Comparison of ENCODE assay signal across 12 cellular contexts in the genomic region with DNA sequence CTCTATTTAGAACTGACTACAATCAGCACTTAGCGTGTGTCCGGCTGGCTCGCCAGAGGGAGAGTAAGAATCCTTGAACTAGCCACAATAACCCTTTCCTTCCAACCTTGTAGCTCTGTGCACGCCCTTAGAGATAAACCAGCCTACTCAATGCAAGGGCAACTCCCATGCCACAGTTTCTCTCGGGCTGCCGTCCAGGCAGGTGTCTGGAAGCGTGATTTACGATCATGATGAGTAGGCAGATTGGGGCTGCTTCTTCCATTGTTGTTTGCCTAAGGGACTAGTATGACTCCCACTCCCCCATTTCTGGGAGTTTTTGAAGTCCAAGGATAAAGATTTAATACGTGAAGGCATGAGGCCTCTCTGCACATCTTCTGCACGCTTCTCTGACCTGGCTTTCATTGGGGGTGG.
A peak's percentile ranks its signal among the peaks of the same experiment; 100 is the strongest.
DNase-seq lines count a peak whose midpoint lies in the region; TF ChIP-seq lines count a peak whose summit lies in the region.
"Had no signal": no experiment of that assay in that cellular context is flagged by ENCODE, and none has a peak within 500 bp of the region (broad histone marks: within the 10 kb centered on the region; RNA-seq: fewer than 3 reads in every experiment).

No MANE protein-coding gene starts in this region.

- no peak overlapping the region for H4K8ac ChIP-seq in neuronal stem cell (ENCODE audit: low read depth, low read length)

- CTCF ChIA-PET in HEK293 (lab: Yijun Ruan, JAX), result interaction anchor here (0.6 to 3.0 kb wide), 3 partner anchors 9 to 121 kb away, joined by 3 to 17 read pairs (median 4); no protein-coding TSS in a partner anchor
- CTCF ChIA-PET in activated CD4-positive, alpha-beta T cell treated with anti-CD3 and anti-CD28 coated beads, Interleukin-2, amount 10 ng/mL, durations not matched to agents 7 days and 5 days (lab: Charles Lee), result no interaction called here

- no peak overlapping the region for H3K18ac ChIP-seq in neuronal stem cell (ENCODE audit: low read length)

- POLR2A ChIA-PET in HEK293 (lab: Yijun Ruan, JAX), result no interaction called here
- POLR2A ChIA-PET in activated CD4-positive, alpha-beta T cell treated with anti-CD3 and anti-CD28 coated beads, Interleukin-2, amount 10 ng/mL, durations not matched to agents 7 days and 5 days (lab: Charles Lee), result no interaction called here

- no peaks in the 10 kb centered on the region for H3K4me1 Mint-ChIP-seq in activated CD4-positive, alpha-beta T cell treated with anti-CD3 and anti-CD28 coated beads, Interleukin-2, amount 10 ng/mL, durations not matched to agents 7 days and 5 days
- H3K4me1 Mint-ChIP-seq: activated naive CD4-positive, alpha-beta T cell treated with anti-CD3 and anti-CD28 coated beads, Interleukin-2, amount 10 ng/mL, durations not matched to agents 7 days and 5 days had no signal

- no peak overlapping the region for H3K4me2 ChIP-seq in neuronal stem cell (ENCODE audit: insufficient read depth, low read length, poor library complexity, severe bottlenecking)

- H3K27me3 ChIP-seq in neuronal stem cell (ENCODE audit: control insufficient read depth in 3 of 3, insufficient read depth in 3 of 3, low read depth in 1 of 3, low read length in 3 of 3), result no peaks in the 10 kb centered on the region
- H3K27me3 ChIP-seq: esophagus muscularis mucosa had no signal

- no peak overlapping the region for H3K27ac Mint-ChIP-seq in activated CD4-positive, alpha-beta T cell treated with anti-CD3 and anti-CD28 coated beads, Interleukin-2, amount 10 ng/mL, durations not matched to agents 7 days and 5 days
- H3K27ac Mint-ChIP-seq: activated CD4-positive, alpha-beta memory T cell treated with anti-CD3 and anti-CD28 coated beads for 36 hours; activated naive CD4-positive, alpha-beta T cell treated with anti-CD3 and anti-CD28 coated beads, Interleukin-2, amount 10 ng/mL, durations not matched to agents 7 days and 5 days had no signal

- H3K4ac ChIP-seq in neuronal stem cell (ENCODE audit: low read length), result no peak overlapping the region

- no peaks in the 10 kb centered on the region for H3K9me3 Mint-ChIP-seq in activated CD4-positive, alpha-beta T cell treated with anti-CD3 and anti-CD28 coated beads, Interleukin-2, amount 10 ng/mL, durations not matched to agents 7 days and 5 days
- H3K9me3 Mint-ChIP-seq: activated CD4-positive, alpha-beta memory T cell treated with anti-CD3 and anti-CD28 coated beads for 36 hours had no signal

- no peak overlapping the region for H2BK12ac ChIP-seq in neuronal stem cell (ENCODE audit: low read length)

- H3K4me3 ChIP-seq in HEK293 (ENCODE audit: low read depth, low read length) (no peak overlapping the region), neuronal stem cell (ENCODE audit: low read length in 2 of 2) (no peak overlapping the region)
- H3K4me3 ChIP-seq: esophagus muscularis mucosa had no signal

- H2BK120ac ChIP-seq in neuronal stem cell (ENCODE audit: low read depth, low read length), result no peak overlapping the region

- DNase-seq in NCI-H510A treated with DMSO at 0.1 percent for 48 hours (lab: John Stamatoyannopoulos, UW) (peak; percentile 68), dermis blood vessel endothelial cell (peak; percentile 24), neuronal stem cell (ENCODE audit: low spot score) (no peak), NCI-H2107 treated with DMSO at 0.1 percent for 48 hours (lab: John Stamatoyannopoulos, UW; ENCODE audit: unreplicated experiment) (no peak), AG20443 (ENCODE audit: low spot score) (no peak)
- no peak for DNase-seq in activated CD4-positive, alpha-beta T cell treated with anti-CD3 and anti-CD28 coated beads, Interleukin-2, amount 10 ng/mL, durations not matched to agents 7 days and 5 days
- DNase-seq: activated CD4-positive, alpha-beta memory T cell treated with anti-CD3 and anti-CD28 coated beads for 36 hours; activated naive CD4-positive, alpha-beta T cell treated with anti-CD3 and anti-CD28 coated beads, Interleukin-2, amount 10 ng/mL, durations not matched to agents 7 days and 5 days; cerebellar nuclear complex; T-helper 1 cell had no signal

- no peak overlapping the region for H3K9ac ChIP-seq in neuronal stem cell (ENCODE audit: low read depth, low read length, poor library complexity)

- no peak for TF ChIP-seq CTCF in HEK293 (tag by site-specific recombination; IDR thresholded peaks at IDR 0.05)

- H3K36me3 ChIP-seq in HEK293 (ENCODE audit: control insufficient read depth in 2 of 2, insufficient read depth in 1 of 2, low read length in 2 of 2) (no peaks in the 10 kb centered on the region), neuronal stem cell (replicated peaks in 1 of 2; ENCODE audit: control insufficient read depth in 2 of 2, insufficient read depth in 2 of 2, low read length in 2 of 2) (no peaks in the 10 kb centered on the region)
- H3K36me3 ChIP-seq: esophagus muscularis mucosa had no signal

- H3K27ac ChIP-seq in HEK293 (ENCODE audit: extremely low read depth, low read depth, low read length), result peak overlapping the region; percentile 51; the same call in 1 of the 2 replicates
- H3K27ac ChIP-seq in neuronal stem cell (replicated peaks; ENCODE audit: low read length), result no peak overlapping the region
- H3K27ac ChIP-seq: esophagus muscularis mucosa had no signal

- H2AFZ ChIP-seq in neuronal stem cell (ENCODE audit: low read length), result peak overlapping the region; percentile 19

- no peak overlapping the region for H2AK5ac ChIP-seq in neuronal stem cell (ENCODE audit: low read depth, low read length)

- no peak overlapping the region for H3K4me3 Mint-ChIP-seq in activated CD4-positive, alpha-beta T cell treated with anti-CD3 and anti-CD28 coated beads, Interleukin-2, amount 10 ng/mL, durations not matched to agents 7 days and 5 days
- H3K4me3 Mint-ChIP-seq: activated CD4-positive, alpha-beta memory T cell treated with anti-CD3 and anti-CD28 coated beads for 36 hours; activated naive CD4-positive, alpha-beta T cell treated with anti-CD3 and anti-CD28 coated beads, Interleukin-2, amount 10 ng/mL, durations not matched to agents 7 days and 5 days had no signal

- peaks cover 15% of the 10 kb centered on the region for H3K4me1 ChIP-seq in HEK293 (ENCODE audit: control insufficient read depth, insufficient read depth, low read length)
- H3K4me1 ChIP-seq in neuronal stem cell (ENCODE audit: control insufficient read depth in 2 of 2, insufficient read depth in 1 of 2, low read depth in 1 of 2, low read length in 2 of 2), result no peaks in the 10 kb centered on the region

- no peak overlapping the region for H2BK15ac ChIP-seq in neuronal stem cell (ENCODE audit: low read length)

- H4K91ac ChIP-seq in neuronal stem cell (ENCODE audit: low read depth, low read length, poor library complexity), result no peak overlapping the region

- H2BK5ac ChIP-seq in neuronal stem cell (ENCODE audit: low read length), result no peak overlapping the region

- no peak overlapping the region for H3K23ac ChIP-seq in neuronal stem cell (ENCODE audit: low read depth, low read length, poor library complexity)

- WGBS in neuronal stem cell (ENCODE audit: extremely low coverage in 2 of 2, insufficient read length in 2 of 2, insufficient replicate concordance in 1 of 2), 2 donors, result no CpG with 5 or more reads among the region's 10 CpGs

- no peak overlapping the region for H3K14ac ChIP-seq in neuronal stem cell (ENCODE audit: low read length)

- H3K27me3 Mint-ChIP-seq in activated CD4-positive, alpha-beta T cell treated with anti-CD3 and anti-CD28 coated beads, Interleukin-2, amount 10 ng/mL, durations not matched to agents 7 days and 5 days, result no peaks in the 10 kb centered on the region
- H3K27me3 Mint-ChIP-seq: activated CD4-positive, alpha-beta memory T cell treated with anti-CD3 and anti-CD28 coated beads for 36 hours; activated naive CD4-positive, alpha-beta T cell treated with anti-CD3 and anti-CD28 coated beads, Interleukin-2, amount 10 ng/mL, durations not matched to agents 7 days and 5 days had no signal

- no peaks in the 10 kb centered on the region for H3K9me3 ChIP-seq in HEK293 (ENCODE audit: control insufficient read depth, insufficient read depth, low read depth, low read length)
- H3K9me3 ChIP-seq in neuronal stem cell (replicated peaks in 1 of 2; ENCODE audit: control insufficient read depth in 2 of 2, insufficient read depth in 1 of 2, low read depth in 1 of 2, low read length in 2 of 2), result no peaks in the 10 kb centered on the region
- H3K9me3 ChIP-seq: esophagus muscularis mucosa had no signal

- no peaks in the 10 kb centered on the region for H3K79me1 ChIP-seq in neuronal stem cell (ENCODE audit: low read depth, low read length)

- no peaks in the 10 kb centered on the region for H3K36me3 Mint-ChIP-seq in activated CD4-positive, alpha-beta T cell treated with anti-CD3 and anti-CD28 coated beads, Interleukin-2, amount 10 ng/mL, durations not matched to agents 7 days and 5 days (ENCODE audit: low read depth)
- H3K36me3 Mint-ChIP-seq: activated CD4-positive, alpha-beta memory T cell treated with anti-CD3 and anti-CD28 coated beads for 36 hours; activated naive CD4-positive, alpha-beta T cell treated with anti-CD3 and anti-CD28 coated beads, Interleukin-2, amount 10 ng/mL, durations not matched to agents 7 days and 5 days had no signal

TF ChIP-seq in HEK293, 187 proteins besides CTCF, POLR2A, EP300 and RAD21 (continues in another document):
- TF ChIP-seq HOXC10 (CRISPR knock-in tag; IDR thresholded peaks at IDR 0.05) (peak; percentile 96), ZNF112 (tag by site-specific recombination; IDR thresholded peaks at IDR 0.05) (no peak), EGR2 (tag by site-specific recombination; IDR thresholded peaks at IDR 0.05; ENCODE audit: low read depth) (peak; percentile 97), ZNF2 (tag by site-specific recombination; IDR thresholded peaks at IDR 0.05) (no peak), MEIS1 (CRISPR knock-in tag; IDR thresholded peaks at IDR 0.05; ENCODE audit: borderline replicate concordance) (peak; percentile 100), ZNF610 (tag by site-specific recombination; IDR thresholded peaks at IDR 0.05; ENCODE audit: borderline replicate concordance) (0 out of 2 replicates have a peak, but pooled peaks have one; percentile 47), ZFP69B (tag by site-specific recombination; IDR thresholded peaks at IDR 0.05) (no peak)
- TF ChIP-seq, protein P1, sequence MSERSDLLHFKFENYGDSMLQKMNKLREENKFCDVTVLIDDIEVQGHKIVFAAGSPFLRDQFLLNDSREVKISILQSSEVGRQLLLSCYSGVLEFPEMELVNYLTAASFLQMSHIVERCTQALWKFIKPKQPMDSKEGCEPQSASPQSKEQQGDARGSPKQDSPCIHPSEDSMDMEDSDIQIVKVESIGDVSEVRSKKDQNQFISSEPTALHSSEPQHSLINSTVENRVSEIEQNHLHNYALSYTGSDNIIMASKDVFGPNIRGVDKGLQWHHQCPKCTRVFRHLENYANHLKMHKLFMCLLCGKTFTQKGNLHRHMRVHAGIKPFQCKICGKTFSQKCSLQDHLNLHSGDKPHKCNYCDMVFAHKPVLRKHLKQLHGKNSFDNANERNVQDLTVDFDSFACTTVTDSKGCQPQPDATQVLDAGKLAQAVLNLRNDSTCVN (tag by site-specific recombination; optimal IDR thresholded peaks at IDR 0.05), result no peak

Comparison
In these comparisons a context has a peak if more than half of its experiments do, and no peak if none do; other contexts are left out.
1. DNase-seq: peak in NCI-H510A treated with DMSO at 0.1 percent for 48 hours (single experiment) and dermis blood vessel endothelial cell (single experiment); none in neuronal stem cell (single experiment), NCI-H2107 treated with DMSO at 0.1 percent for 48 hours (single experiment), AG20443 (single experiment) and activated CD4-positive, alpha-beta T cell treated with anti-CD3 and anti-CD28 coated beads, Interleukin-2, amount 10 ng/mL, durations not matched to agents 7 days and 5 days (single experiment).